In genomic region chr13:74574964-74575728, GRCh38 we compare ENCODE assay signal across 9 cellular contexts.
DNase-seq lines count a peak whose midpoint lies in the region; ATAC-seq and TF ChIP-seq lines count a peak whose summit lies in the region.
"Had no signal": no experiment of that assay in that cellular context is flagged by ENCODE, and none has a peak within 500 bp of the region (broad histone marks: within the 10 kb centered on the region; RNA-seq: fewer than 3 reads in every experiment).

No MANE protein-coding gene starts in this region.

- POLR2A ChIA-PET in BJ (lab: Charles Lee): interaction anchor here (0.7 to 0.8 kb wide), 2 partner anchors 23 to 187 kb away, joined by 3 to 5 read pairs; no protein-coding TSS in a partner anchor

- TF ChIP-seq POLR2A in breast epithelium (IDR thresholded peaks at IDR 0.05): no peak

- TF ChIP-seq CTCF in BJ (IDR thresholded peaks at IDR 0.05; ENCODE audit: insufficient read depth, low read depth, low read length) (no peak), breast epithelium (IDR thresholded peaks at IDR 0.05) (no peak)

- H3K27ac ChIP-seq in breast epithelium (no peak overlapping the region), muscle layer of colon (ENCODE audit: low read depth, low read length) (no peak overlapping the region)

- no peaks in the 10 kb centered on the region for H3K9me3 ChIP-seq in breast epithelium
- H3K9me3 ChIP-seq in muscle layer of colon (ENCODE audit: low read length): no peaks in the 10 kb centered on the region

- intact Hi-C loops in breast epithelium (cut with DNase I; ENCODE audit: low total_unique reads): no loop called here

- peaks cover 6% of the 10 kb centered on the region for H3K27me3 ChIP-seq in BJ (ENCODE audit: control insufficient read depth, insufficient read depth, low read length)
- H3K27me3 ChIP-seq in breast epithelium: no peaks in the 10 kb centered on the region
- no peaks in the 10 kb centered on the region for H3K27me3 ChIP-seq in muscle layer of colon (ENCODE audit: control insufficient read depth in 1 of 2, insufficient read depth in 2 of 2, low read length in 2 of 2)

- H3K9ac ChIP-seq in muscle layer of colon (ENCODE audit: low read length): peak overlapping the region; percentile 36

- peak; percentile 14 for ATAC-seq in HG02870 (IDR thresholded peaks at IDR 0.05; ENCODE audit: unreplicated experiment)
- ATAC-seq: HCT116 had no signal

- CTCF ChIA-PET in BJ (lab: Yijun Ruan, JAX): no interaction called here

- H3K36me3 ChIP-seq in BJ (ENCODE audit: control insufficient read depth, insufficient read depth, low read length) (no peaks in the 10 kb centered on the region), breast epithelium (no peaks in the 10 kb centered on the region), muscle layer of colon (ENCODE audit: insufficient read depth, low read length) (no peaks in the 10 kb centered on the region)

- H3K4me1 ChIP-seq in breast epithelium (no peaks in the 10 kb centered on the region), muscle layer of colon (ENCODE audit: insufficient read depth, low read length) (peaks cover 6% of the 10 kb centered on the region)

- DNase-seq in BJ (ENCODE audit: low read depth) (no peak), breast epithelium (ENCODE audit: low spot score in 2 of 2) (no peak), COLO668 (lab: John Stamatoyannopoulos, UW; ENCODE audit: unreplicated experiment) (no peak), epidermal melanocyte (ENCODE audit: insufficient read length, low spot score) (no peak), NCI-H1105 treated with DMSO at 0.1 percent for 48 hours (lab: John Stamatoyannopoulos, UW) (no peak), ecto neural progenitor cell (ENCODE audit: low spot score) (no peak)

- H3K4me3 ChIP-seq in BJ (ENCODE audit: low read depth, low read length): peak overlapping the region; percentile 39
- H3K4me3 ChIP-seq in breast epithelium: peak overlapping the region; percentile 38 to 64 (median 44)
- peak overlapping the region; percentile 40 to 64 for H3K4me3 ChIP-seq in muscle layer of colon (ENCODE audit: low read depth in 1 of 2, low read length in 2 of 2)
